16 cellular contexts compared by ENCODE assay signal in genomic region chr3:72265661-72266370, GRCh38.
DNase-seq lines count a peak whose midpoint lies in the region; ATAC-seq, FAIRE-seq and TF ChIP-seq lines count a peak whose summit lies in the region.
"Had no signal": no experiment of that assay in that cellular context is flagged by ENCODE, and none has a peak within 500 bp of the region (broad histone marks: within the 10 kb centered on the region; RNA-seq: fewer than 3 reads in every experiment).

No MANE protein-coding gene starts in this region.

- H3F3A ChIP-seq in smooth muscle cell (ENCODE audit: low read depth) (peaks cover 21% of the 10 kb centered on the region), PC-9 (ENCODE audit: insufficient read depth, low read depth) (no peaks in the 10 kb centered on the region)

- H3K4me2 ChIP-seq in smooth muscle cell (no peak overlapping the region), PC-9 (no peak overlapping the region)

- intact Hi-C loops in PC-9 (cut with micrococcal nuclease; ENCODE audit: unreplicated experiment), result no loop called here

- CTCF ChIA-PET in PC-9 (lab: Charles Lee), result no interaction called here

- peaks cover 32% of the 10 kb centered on the region for H3K4me1 Mint-ChIP-seq in T-helper 2 cell treated with Interferon-gamma antibody and Interleukin-4, amounts not matched to agents 5 μg/mL and 100 μg/mL, for 36 hours (ENCODE audit: low read depth)

- H3K27ac ChIP-seq in smooth muscle cell (ENCODE audit: low read depth), result no peak overlapping the region
- no peak overlapping the region for H3K27ac ChIP-seq in PC-9
- H3K27ac ChIP-seq: stomach had no signal

- no peaks in the 10 kb centered on the region for H3K36me3 ChIP-seq in smooth muscle cell (ENCODE audit: low read depth)
- no peaks in the 10 kb centered on the region for H3K36me3 ChIP-seq in PC-9 (ENCODE audit: low read depth)
- H3K36me3 ChIP-seq: stomach had no signal

- peaks cover 2% of the 10 kb centered on the region for H3K27me3 Mint-ChIP-seq in T-helper 2 cell treated with Interferon-gamma antibody and Interleukin-4, amounts not matched to agents 5 μg/mL and 100 μg/mL, for 36 hours (ENCODE audit: low read depth)

- H3K4me3 Mint-ChIP-seq in T-helper 2 cell treated with Interferon-gamma antibody and Interleukin-4, amounts not matched to agents 5 μg/mL and 100 μg/mL, for 36 hours, result no peak overlapping the region

- no peak overlapping the region for H2AFZ ChIP-seq in smooth muscle cell (ENCODE audit: low read depth)
- H2AFZ ChIP-seq in PC-9, result no peak overlapping the region

- H3K9ac ChIP-seq in smooth muscle cell (ENCODE audit: low read depth), result no peak overlapping the region

- WGBS in smooth muscle cell (ENCODE audit: low lambda C conversion rate), result 41% methylated on average over 8 of the region's 8 CpGs

- no peaks in the 10 kb centered on the region for H4K20me1 ChIP-seq in smooth muscle cell (ENCODE audit: low read depth)
- H4K20me1 ChIP-seq in PC-9 (ENCODE audit: insufficient read depth), result no peaks in the 10 kb centered on the region; the same call in 1 of the 2 replicates

- H3K79me2 ChIP-seq in smooth muscle cell (ENCODE audit: low read depth), result no peaks in the 10 kb centered on the region
- H3K79me2 ChIP-seq in PC-9 (ENCODE audit: low read depth), result no peaks in the 10 kb centered on the region

- no peak for TF ChIP-seq POLR2A in GM12892 (IDR thresholded peaks at IDR 0.05; ENCODE audit: low read depth, low read length)

- no peaks in the 10 kb centered on the region for H3K9me2 ChIP-seq in PC-9 (ENCODE audit: insufficient read depth)

- H3K27me3 ChIP-seq in smooth muscle cell (ENCODE audit: low read depth), result no peaks in the 10 kb centered on the region
- no peaks in the 10 kb centered on the region for H3K27me3 ChIP-seq in PC-9 (ENCODE audit: insufficient read depth, low read depth)
- H3K27me3 ChIP-seq: stomach had no signal

- BruUV-seq in PC-9 (replicated peaks; lab: Mats Ljungman, UMichigan), result no TSS peak

- ATAC-seq in GM21367 (IDR thresholded peaks at IDR 0.05; ENCODE audit: unreplicated experiment) (peak; percentile 40), HG03378 (IDR thresholded peaks at IDR 0.05; ENCODE audit: unreplicated experiment) (peak; percentile 40)

- H3K27ac Mint-ChIP-seq in T-helper 2 cell treated with Interferon-gamma antibody and Interleukin-4, amounts not matched to agents 5 μg/mL and 100 μg/mL, for 36 hours, result no peak overlapping the region

- FAIRE-seq in GM12892 (lab: Jason Lieb, UNC), result peak; percentile 65

- H3K4me1 ChIP-seq in smooth muscle cell (ENCODE audit: low read depth) (peaks cover 4% of the 10 kb centered on the region), PC-9 (replicated peaks; ENCODE audit: insufficient read depth) (peaks cover 5% of the 10 kb centered on the region; the same call in 1 of the 2 replicates)

- H3K9me3 ChIP-seq in smooth muscle cell (replicated peaks; ENCODE audit: low read depth) (no peaks in the 10 kb centered on the region), PC-9 (ENCODE audit: insufficient read depth, low read depth) (no peaks in the 10 kb centered on the region)
- H3K9me3 ChIP-seq: stomach had no signal

- H3K9me3 Mint-ChIP-seq in T-helper 2 cell treated with Interferon-gamma antibody and Interleukin-4, amounts not matched to agents 5 μg/mL and 100 μg/mL, for 36 hours, result no peaks in the 10 kb centered on the region

- DNase-seq in GM12892 (ENCODE audit: insufficient read length) (no peak), fibroblast of villous mesenchyme (ENCODE audit: low read depth) (peak; percentile 43), smooth muscle cell (lab: John Stamatoyannopoulos, UW; ENCODE audit: unreplicated experiment) (no peak), NCI-H1417 treated with DMSO at 0.1 percent for 48 hours (lab: John Stamatoyannopoulos, UW) (no peak), PC-9 (no peak)
- no peak for DNase-seq in T-helper 2 cell treated with Interferon-gamma antibody and Interleukin-4, amounts not matched to agents 5 μg/mL and 100 μg/mL, for 36 hours (ENCODE audit: low spot score)
- DNase-seq: COR-L47; glutamatergic neuron; kidney glomerular epithelial cell; naive B cell; NCI-H1048; Right ventricle myocardium superior; stimulated activated CD4-positive, alpha-beta T cell treated with anti-CD3 and anti-CD28 coated beads, Interleukin-4, amount 100 ng/mL, for 1 hour; stomach had no signal

- H3K4me3 ChIP-seq in fibroblast of villous mesenchyme (ENCODE audit: low read depth, low read length), result no peak overlapping the region
- H3K4me3 ChIP-seq in smooth muscle cell, result no peak overlapping the region
- no peak overlapping the region for H3K4me3 ChIP-seq in PC-9
- H3K4me3 ChIP-seq: stomach had no signal

- H3K36me3 Mint-ChIP-seq in T-helper 2 cell treated with Interferon-gamma antibody and Interleukin-4, amounts not matched to agents 5 μg/mL and 100 μg/mL, for 36 hours (ENCODE audit: low read depth), result no peaks in the 10 kb centered on the region

- TF ChIP-seq CTCF in fibroblast of villous mesenchyme (IDR thresholded peaks at IDR 0.05; ENCODE audit: insufficient read depth, low read depth, low read length) (no peak), smooth muscle cell (IDR thresholded peaks at IDR 0.05; ENCODE audit: borderline replicate concordance, insufficient read depth, poor library complexity, severe bottlenecking) (no peak), PC-9 (conservative IDR thresholded peaks at IDR 0.05) (no peak)

- POLR2A ChIA-PET in PC-9 (lab: Charles Lee; ENCODE audit: unreplicated experiment), result no interaction called here
